ENCODE assay signal across 2 cellular contexts in the genomic region with DNA sequence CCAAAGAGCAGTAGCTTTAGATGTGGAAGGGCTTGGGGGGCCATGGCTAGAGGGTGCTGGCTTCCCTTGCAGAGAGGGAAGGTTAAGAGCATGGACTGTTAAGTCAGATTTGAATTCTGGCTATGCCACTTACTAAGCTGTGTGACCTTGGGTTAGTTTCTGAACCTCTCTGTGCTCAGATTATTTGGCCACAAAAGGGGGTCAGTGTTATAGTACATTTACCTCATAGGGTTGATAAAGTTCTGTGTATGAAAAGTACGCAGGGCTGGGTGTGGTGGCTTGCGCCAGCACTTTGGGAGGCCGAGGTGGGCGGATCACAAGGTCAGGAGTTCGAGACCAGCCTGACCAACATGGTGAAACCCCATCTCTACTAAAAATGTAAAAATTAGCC.
TF ChIP-seq lines count a peak whose summit lies in the region.

No MANE protein-coding gene starts in this region.

TF ChIP-seq in HEK293, 187 proteins besides CTCF, POLR2A, EP300 and RAD21:
- TF ChIP-seq SP7 (tag by site-specific recombination; IDR thresholded peaks at IDR 0.05) (no peak), ZNF26 (tag by site-specific recombination; IDR thresholded peaks at IDR 0.05) (no peak), ZNF768 (tag by site-specific recombination; IDR thresholded peaks at IDR 0.05) (peak; percentile 85; the same call in 1 of the 2 replicates)
- TF ChIP-seq, protein P1, sequence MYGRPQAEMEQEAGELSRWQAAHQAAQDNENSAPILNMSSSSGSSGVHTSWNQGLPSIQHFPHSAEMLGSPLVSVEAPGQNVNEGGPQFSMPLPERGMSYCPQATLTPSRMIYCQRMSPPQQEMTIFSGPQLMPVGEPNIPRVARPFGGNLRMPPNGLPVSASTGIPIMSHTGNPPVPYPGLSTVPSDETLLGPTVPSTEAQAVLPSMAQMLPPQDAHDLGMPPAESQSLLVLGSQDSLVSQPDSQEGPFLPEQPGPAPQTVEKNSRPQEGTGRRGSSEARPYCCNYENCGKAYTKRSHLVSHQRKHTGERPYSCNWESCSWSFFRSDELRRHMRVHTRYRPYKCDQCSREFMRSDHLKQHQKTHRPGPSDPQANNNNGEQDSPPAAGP (tag by site-specific recombination; IDR thresholded peaks at IDR 0.05) = no peak

TF ChIP-seq in GM12878, 131 proteins besides CTCF, POLR2A, EP300 and RAD21:
- no peak for TF ChIP-seq KDM1A (IDR thresholded peaks at IDR 0.05; ENCODE audit: borderline replicate concordance)
- peak; percentile 45; the same call in 1 of the 2 replicates for TF ChIP-seq ZNF217 (IDR thresholded peaks at IDR 0.05)
- TF ChIP-seq, protein P2, sequence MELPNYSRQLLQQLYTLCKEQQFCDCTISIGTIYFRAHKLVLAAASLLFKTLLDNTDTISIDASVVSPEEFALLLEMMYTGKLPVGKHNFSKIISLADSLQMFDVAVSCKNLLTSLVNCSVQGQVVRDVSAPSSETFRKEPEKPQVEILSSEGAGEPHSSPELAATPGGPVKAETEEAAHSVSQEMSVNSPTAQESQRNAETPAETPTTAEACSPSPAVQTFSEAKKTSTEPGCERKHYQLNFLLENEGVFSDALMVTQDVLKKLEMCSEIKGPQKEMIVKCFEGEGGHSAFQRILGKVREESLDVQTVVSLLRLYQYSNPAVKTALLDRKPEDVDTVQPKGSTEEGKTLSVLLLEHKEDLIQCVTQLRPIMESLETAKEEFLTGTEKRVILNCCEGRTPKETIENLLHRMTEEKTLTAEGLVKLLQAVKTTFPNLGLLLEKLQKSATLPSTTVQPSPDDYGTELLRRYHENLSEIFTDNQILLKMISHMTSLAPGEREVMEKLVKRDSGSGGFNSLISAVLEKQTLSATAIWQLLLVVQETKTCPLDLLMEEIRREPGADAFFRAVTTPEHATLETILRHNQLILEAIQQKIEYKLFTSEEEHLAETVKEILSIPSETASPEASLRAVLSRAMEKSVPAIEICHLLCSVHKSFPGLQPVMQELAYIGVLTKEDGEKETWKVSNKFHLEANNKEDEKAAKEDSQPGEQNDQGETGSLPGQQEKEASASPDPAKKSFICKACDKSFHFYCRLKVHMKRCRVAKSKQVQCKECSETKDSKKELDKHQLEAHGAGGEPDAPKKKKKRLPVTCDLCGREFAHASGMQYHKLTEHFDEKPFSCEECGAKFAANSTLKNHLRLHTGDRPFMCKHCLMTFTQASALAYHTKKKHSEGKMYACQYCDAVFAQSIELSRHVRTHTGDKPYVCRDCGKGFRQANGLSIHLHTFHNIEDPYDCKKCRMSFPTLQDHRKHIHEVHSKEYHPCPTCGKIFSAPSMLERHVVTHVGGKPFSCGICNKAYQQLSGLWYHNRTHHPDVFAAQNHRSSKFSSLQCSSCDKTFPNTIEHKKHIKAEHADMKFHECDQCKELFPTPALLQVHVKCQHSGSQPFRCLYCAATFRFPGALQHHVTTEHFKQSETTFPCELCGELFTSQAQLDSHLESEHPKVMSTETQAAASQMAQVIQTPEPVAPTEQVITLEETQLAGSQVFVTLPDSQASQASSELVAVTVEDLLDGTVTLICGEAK (IDR thresholded peaks at IDR 0.05; ENCODE audit: borderline replicate concordance) = no peak
